ENCODE assay signal across 22 cellular contexts in the genomic region with DNA sequence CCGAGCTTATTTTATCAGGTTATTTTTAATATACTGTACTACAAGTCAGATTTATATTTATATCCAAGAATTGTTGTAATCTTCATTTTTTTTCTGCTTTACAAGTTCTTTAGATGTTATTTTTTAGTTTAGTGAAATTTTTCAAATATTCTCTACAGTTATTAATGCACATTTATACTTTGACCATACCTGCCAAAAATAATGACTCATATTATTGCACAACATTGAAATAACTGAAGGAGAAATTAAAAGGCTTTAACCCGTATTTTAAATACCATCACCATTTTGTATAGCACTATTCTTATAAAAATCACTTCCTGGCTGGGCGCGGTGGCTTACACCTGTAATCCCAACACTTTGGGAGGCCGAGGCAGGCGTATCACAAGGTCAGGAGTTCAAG.
DNase-seq lines count a peak whose midpoint lies in the region; ATAC-seq and TF ChIP-seq lines count a peak whose summit lies in the region.
"Had no signal": no experiment of that assay in that cellular context is flagged by ENCODE, and none has a peak within 500 bp of the region (broad histone marks: within the 10 kb centered on the region; RNA-seq: fewer than 3 reads in every experiment).

No MANE protein-coding gene starts in this region.

- TF ChIP-seq POLR2A in adrenal gland (IDR thresholded peaks at IDR 0.05) = no peak

- 36 to 58% (median 47%) methylated on average over 6 of the region's 6 CpGs for WGBS in adrenal gland, 4 donors

- DNase-seq in left ventricle myocardium inferior = no peak
- no peak for DNase-seq in left ventricle myocardium superior
- peak; percentile 40 for DNase-seq in astrocyte of the cerebellum (ENCODE audit: low read depth)
- peak; percentile 71 for DNase-seq in fibroblast of pulmonary artery (ENCODE audit: low read depth)
- no peak for DNase-seq in hepatic stellate cell (ENCODE audit: low spot score)
- no peak for DNase-seq in adrenal gland
- DNase-seq in NCI-H2107 treated with DMSO at 0.1 percent for 48 hours (lab: John Stamatoyannopoulos, UW; ENCODE audit: unreplicated experiment) = no peak
- DNase-seq: 8988T; activated CD4-positive, alpha-beta T cell treated with anti-CD3 and anti-CD28 coated beads, Interleukin-2, amount 10 ng/mL, durations not matched to agents 7 days and 5 days; activated CD8-positive, alpha-beta memory T cell treated with anti-CD3 and anti-CD28 coated beads, Interleukin-2, amount 50 U/mL, for 48 hours; activated gamma-delta T cell treated with Interleukin-2 at 50 U/mL for 16 hours; colonic mucosa; naive thymus-derived CD8-positive, alpha-beta T cell; NCI-H2081; NCI-H510A; SHP77; stimulated activated CD4-positive, alpha-beta T cell treated with anti-CD3 and anti-CD28 coated beads, Interleukin-2, amount 100 ng/mL, for 24 hours; stimulated activated naive CD8-positive, alpha-beta T cell treated with anti-CD3 and anti-CD28 coated beads, Interleukin-15, Interleukin-2, amounts not matched to agents 100 U/mL and 50 U/mL, for 24 hours had no signal

- intact Hi-C loops in left ventricle myocardium inferior (cut with micrococcal nuclease) = no loop called here
- intact Hi-C loops in left ventricle myocardium superior (cut with micrococcal nuclease) = no loop called here
- intact Hi-C loops in adrenal gland (cut with DNase I) = no loop called here

- H3K27me3 ChIP-seq in left ventricle myocardium inferior (ENCODE audit: low read depth) = no peaks in the 10 kb centered on the region
- H3K27me3 ChIP-seq in adrenal gland = no peaks in the 10 kb centered on the region
- H3K27me3 ChIP-seq: BLaER1, colonic mucosa had no signal

- H3K27ac ChIP-seq in left ventricle myocardium inferior (replicated peaks) (peak overlapping the region; percentile 36), adrenal gland (peak overlapping the region in 1 of 5 donors; percentile 13)
- H3K27ac ChIP-seq: BLaER1, colonic mucosa, parathyroid adenoma had no signal

- TF ChIP-seq CTCF in left ventricle myocardium inferior (IDR thresholded peaks at IDR 0.05; ENCODE audit: borderline replicate concordance) (no peak), astrocyte of the cerebellum (IDR thresholded peaks at IDR 0.05; ENCODE audit: low read depth, low read length, missing control alignments) (no peak), fibroblast of pulmonary artery (IDR thresholded peaks at IDR 0.05; ENCODE audit: low read length, missing control alignments) (no peak), adrenal gland (IDR thresholded peaks at IDR 0.05) (no peak)

- in situ Hi-C loops in astrocyte of the cerebellum (cut with HindIII; ENCODE audit: low sequenced_read_pairs) = loop anchor here (25.0 kb wide), 2 partner anchors 396 to 821 kb away; a partner anchor contains a TSS

- H3K4me1 ChIP-seq in left ventricle myocardium inferior (no peaks in the 10 kb centered on the region), adrenal gland (replicated peaks in 1 of 2) (peaks cover 0 to 23% of the 10 kb centered on the region in 2 donors)
- H3K4me1 ChIP-seq: BLaER1, colonic mucosa, HAP-1, parathyroid adenoma had no signal

- H3K9me3 ChIP-seq in left ventricle myocardium inferior (replicated peaks) = no peaks in the 10 kb centered on the region
- no peaks in the 10 kb centered on the region for H3K9me3 ChIP-seq in adrenal gland (replicated peaks in 1 of 3)
- H3K9me3 ChIP-seq: BLaER1, colonic mucosa, HAP-1 had no signal

- H3K4me3 ChIP-seq in left ventricle myocardium inferior (no peak overlapping the region), astrocyte of the cerebellum (ENCODE audit: low read depth, low read length) (no peak overlapping the region), fibroblast of pulmonary artery (replicated peaks; ENCODE audit: low read depth, low read length) (no peak overlapping the region), adrenal gland (no peak overlapping the region)
- H3K4me3 ChIP-seq: BLaER1, colonic mucosa, HAP-1 had no signal

- ATAC-seq in left ventricle myocardium superior = no peak
- no peak for ATAC-seq in GM19397 (IDR thresholded peaks at IDR 0.05; ENCODE audit: unreplicated experiment)
- ATAC-seq: naive thymus-derived CD8-positive, alpha-beta T cell; stimulated activated naive CD8-positive, alpha-beta T cell treated with anti-CD3 and anti-CD28 coated beads, Interleukin-15, Interleukin-2, amounts not matched to agents 100 U/mL and 50 U/mL, for 24 hours had no signal

- H3K36me3 ChIP-seq in left ventricle myocardium inferior (no peaks in the 10 kb centered on the region), adrenal gland (replicated peaks in 1 of 2) (no peaks in the 10 kb centered on the region)
- H3K36me3 ChIP-seq: BLaER1, colonic mucosa, HAP-1 had no signal

Comparison
In these comparisons a context has a peak if more than half of its experiments do, and no peak if none do; other contexts are left out.
1. DNase-seq: peak in astrocyte of the cerebellum (single experiment) and fibroblast of pulmonary artery (single experiment); none in left ventricle myocardium inferior (single experiment), left ventricle myocardium superior (single experiment), hepatic stellate cell (single experiment), adrenal gland (0 of 7) and NCI-H2107 treated with DMSO at 0.1 percent for 48 hours (single experiment).